ENCODE assay signal across 9 cellular contexts in the genomic region with DNA sequence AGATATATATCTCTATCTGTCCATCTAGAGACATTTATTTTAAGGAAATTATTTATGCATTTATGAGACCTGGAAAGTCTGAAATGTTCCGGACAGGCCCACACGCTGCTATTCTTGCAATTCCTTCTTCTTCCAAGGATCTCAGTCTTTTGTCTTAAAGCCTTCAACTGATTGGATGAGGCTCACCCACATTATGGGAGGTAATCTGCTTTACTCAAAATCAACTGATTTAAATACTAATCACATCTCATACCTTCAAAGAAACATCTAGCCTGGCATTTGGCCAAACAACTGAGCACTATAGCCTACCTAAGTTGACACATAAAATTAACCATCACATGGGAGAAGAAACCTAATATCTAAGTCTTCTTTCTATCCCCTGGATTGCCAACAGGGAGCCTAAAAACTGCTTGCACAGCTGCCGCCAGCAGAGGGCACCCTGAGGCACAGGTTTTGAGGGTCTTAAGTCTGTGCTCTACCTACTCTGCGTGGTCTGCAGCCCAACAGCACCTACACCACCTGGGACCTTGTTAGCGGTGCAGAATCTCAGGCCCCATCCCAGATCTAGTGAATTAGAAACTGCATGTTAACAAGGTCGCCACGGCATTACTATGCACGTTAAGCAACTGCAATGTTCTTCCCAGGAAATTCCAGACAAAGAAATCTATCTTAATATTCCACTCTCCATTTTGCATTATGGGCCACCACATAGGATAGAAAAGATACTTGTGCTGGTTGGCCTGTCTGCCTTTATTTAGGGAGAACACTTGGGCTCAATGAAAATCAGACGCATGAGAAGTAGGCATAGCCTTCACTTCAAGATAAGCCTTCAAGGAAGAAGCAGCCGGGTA.
A peak's percentile ranks its signal among the peaks of the same experiment; 100 is the strongest.
DNase-seq lines count a peak whose midpoint lies in the region; ATAC-seq and TF ChIP-seq lines count a peak whose summit lies in the region.
"Had no signal": no experiment of that assay in that cellular context is flagged by ENCODE, and none has a peak within 500 bp of the region (broad histone marks: within the 10 kb centered on the region; RNA-seq: fewer than 3 reads in every experiment).

No MANE protein-coding gene starts in this region.

- H3K27me3 Mint-ChIP-seq in glutamatergic neuron (ENCODE audit: unreplicated experiment): peaks cover 3% of the 10 kb centered on the region
- H3K27me3 Mint-ChIP-seq in stimulated activated naive CD8-positive, alpha-beta T cell treated with anti-CD3 and anti-CD28 coated beads, Interleukin-15, amount 100 ng/mL, for 72 hours: no peaks in the 10 kb centered on the region
- H3K27me3 Mint-ChIP-seq in immature natural killer cell (ENCODE audit: low read depth in 3 of 3): no peaks in the 10 kb centered on the region

- H3K27me3 ChIP-seq in HL-60 (ENCODE audit: insufficient read depth, poor library complexity, severe bottlenecking): no peaks in the 10 kb centered on the region
- H3K27me3 ChIP-seq: BLaER1 treated with 17β-estradiol and CSF1 and Interleukin-3, amounts not matched to agents 10 nM and 100 nM had no signal

- no peak for ATAC-seq in stimulated activated naive CD8-positive, alpha-beta T cell treated with anti-CD3 and anti-CD28 coated beads, Interleukin-15, amount 100 ng/mL, for 72 hours

- H3K27ac Mint-ChIP-seq in glutamatergic neuron (ENCODE audit: unreplicated experiment) (no peak overlapping the region), immature natural killer cell (no peak overlapping the region)
- H3K27ac Mint-ChIP-seq in stimulated activated naive CD8-positive, alpha-beta T cell treated with anti-CD3 and anti-CD28 coated beads, Interleukin-15, amount 100 ng/mL, for 72 hours: no peak overlapping the region

- TF ChIP-seq CTCF in HL-60 (IDR thresholded peaks at IDR 0.05; ENCODE audit: insufficient read depth, low read length) (peak; percentile 49), glutamatergic neuron (IDR thresholded peaks at IDR 0.05; ENCODE audit: partially characterized antibody, unreplicated experiment) (peak; percentile 74)

- H3K4me3 Mint-ChIP-seq in glutamatergic neuron (ENCODE audit: unreplicated experiment) (no peak overlapping the region), immature natural killer cell (no peak overlapping the region)
- no peak overlapping the region for H3K4me3 Mint-ChIP-seq in stimulated activated naive CD8-positive, alpha-beta T cell treated with anti-CD3 and anti-CD28 coated beads, Interleukin-15, amount 100 ng/mL, for 72 hours

- DNase-seq in NCI-H2081 (lab: John Stamatoyannopoulos, UW): peak; percentile 56 to 57
- no peak for DNase-seq in NCI-H2081 treated with DMSO at 0.1 percent for 48 hours (lab: John Stamatoyannopoulos, UW)
- peak in 1 of 2 experiments; percentile 3 for DNase-seq in HL-60 (ENCODE audit: low read depth in 1 of 2, low spot score in 1 of 2)
- DNase-seq in SK-MEL-5 (ENCODE audit: low read depth, low spot score): peak; percentile 57
- peak; percentile 83 for DNase-seq in glutamatergic neuron
- DNase-seq in stimulated activated naive CD8-positive, alpha-beta T cell treated with anti-CD3 and anti-CD28 coated beads, Interleukin-15, amount 100 ng/mL, for 72 hours: peak; percentile 4 to 8
- DNase-seq in immature natural killer cell: no peak
- DNase-seq in NCI-H2196 (lab: John Stamatoyannopoulos, UW; ENCODE audit: unreplicated experiment): no peak

- in situ Hi-C loops in SK-MEL-5 (cut with HindIII; ENCODE audit: low pct_unique_long_range_greater_than_20kb, low sequenced_read_pairs): no loop called here

- H3K36me3 Mint-ChIP-seq in glutamatergic neuron (ENCODE audit: unreplicated experiment) (no peaks in the 10 kb centered on the region), immature natural killer cell (no peaks in the 10 kb centered on the region)

- H3K9me3 Mint-ChIP-seq in glutamatergic neuron (ENCODE audit: unreplicated experiment): no peaks in the 10 kb centered on the region
- H3K9me3 Mint-ChIP-seq in stimulated activated naive CD8-positive, alpha-beta T cell treated with anti-CD3 and anti-CD28 coated beads, Interleukin-15, amount 100 ng/mL, for 72 hours: peaks cover 10 to 15% of the 10 kb centered on the region in 2 donors
- peaks cover 0 to 41% (median 6%) of the 10 kb centered on the region in 6 donors for H3K9me3 Mint-ChIP-seq in immature natural killer cell

- H3K27ac ChIP-seq in HL-60 (replicated peaks): no peak overlapping the region
- H3K27ac ChIP-seq: BLaER1 treated with 17β-estradiol and CSF1 and Interleukin-3, amounts not matched to agents 10 nM and 100 nM had no signal

- H3K4me3 ChIP-seq in HL-60 (replicated peaks; ENCODE audit: insufficient read depth, low read length): no peak overlapping the region
- H3K4me3 ChIP-seq: BLaER1 treated with 17β-estradiol and CSF1 and Interleukin-3, amounts not matched to agents 10 nM and 100 nM had no signal

- H3K4me1 Mint-ChIP-seq in glutamatergic neuron (ENCODE audit: low read depth, unreplicated experiment): no peaks in the 10 kb centered on the region
- H3K4me1 Mint-ChIP-seq in stimulated activated naive CD8-positive, alpha-beta T cell treated with anti-CD3 and anti-CD28 coated beads, Interleukin-15, amount 100 ng/mL, for 72 hours: no peaks in the 10 kb centered on the region
- no peaks in the 10 kb centered on the region for H3K4me1 Mint-ChIP-seq in immature natural killer cell

Comparison
In these comparisons a context has a peak if more than half of its experiments do, and no peak if none do; other contexts are left out.
1. DNase-seq: peak in NCI-H2081 (2 of 2), SK-MEL-5 (single experiment), glutamatergic neuron (single experiment) and stimulated activated naive CD8-positive, alpha-beta T cell treated with anti-CD3 and anti-CD28 coated beads, Interleukin-15, amount 100 ng/mL, for 72 hours (2 of 2); none in NCI-H2081 treated with DMSO at 0.1 percent for 48 hours (single experiment), immature natural killer cell (0 of 3) and NCI-H2196 (single experiment).